ENCODE assay signal across 1 cellular context in the genomic region with DNA sequence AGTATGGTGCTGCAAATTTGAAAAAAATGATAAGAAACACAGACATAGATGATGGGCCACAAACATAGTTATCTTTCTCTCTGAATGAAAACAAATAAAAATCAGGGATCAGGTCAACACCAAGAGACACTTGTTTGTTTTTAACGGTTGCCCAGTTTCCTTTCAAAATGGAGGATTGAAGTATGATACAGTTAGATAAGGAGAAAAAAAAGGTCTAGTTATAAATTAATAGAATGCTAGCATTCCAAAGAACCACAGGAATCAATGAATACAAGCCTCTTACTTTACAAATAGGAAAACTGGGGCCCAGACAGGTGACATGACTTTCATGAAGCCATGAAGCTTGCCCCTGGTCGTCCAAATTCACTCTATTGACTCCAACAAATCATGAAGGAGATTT.
TF ChIP-seq lines count a peak whose summit lies in the region.

No MANE protein-coding gene starts in this region.

TF ChIP-seq in HepG2, 621 proteins besides CTCF, POLR2A, EP300 and RAD21 (continued from another document):
- TF ChIP-seq ZMAT3 (CRISPR knock-in tag; conservative IDR thresholded peaks at IDR 0.05) (no peak), EEA1 (CRISPR knock-in tag; IDR thresholded peaks at IDR 0.05; ENCODE audit: borderline replicate concordance) (no peak), ARID2 (CRISPR knock-in tag; IDR thresholded peaks at IDR 0.05; ENCODE audit: borderline replicate concordance) (no peak), PCBP1 (IDR thresholded peaks at IDR 0.05; ENCODE audit: borderline replicate concordance, low read depth, low read length) (no peak), CEBPB (IDR thresholded peaks at IDR 0.05; ENCODE audit: borderline replicate concordance, low read depth, low read length) (no peak), SCMH1 (CRISPR knock-in tag; IDR thresholded peaks at IDR 0.05; ENCODE audit: borderline replicate concordance) (no peak), TCF7L2 (IDR thresholded peaks at IDR 0.05; ENCODE audit: low read depth, low read length) (0 out of 2 replicates have a peak, but pooled peaks have one; percentile 13)
